ENCODE assay signal across 29 cellular contexts in genomic region chr2:164000171-164000570, GRCh38.
DNase-seq lines count a peak whose midpoint lies in the region; ATAC-seq and TF ChIP-seq lines count a peak whose summit lies in the region.
"Had no signal": no experiment of that assay in that cellular context is flagged by ENCODE, and none has a peak within 500 bp of the region (broad histone marks: within the 10 kb centered on the region; RNA-seq: fewer than 3 reads in every experiment).

No MANE protein-coding gene starts in this region.

- H3K27me3 Mint-ChIP-seq in activated T-cell treated with anti-CD3 and anti-CD28 coated beads, Interleukin-2, amount 50 U/mL, for 4 hours (ENCODE audit: low read depth) = no peaks in the 10 kb centered on the region
- H3K27me3 Mint-ChIP-seq: activated naive CD8-positive, alpha-beta T cell treated with anti-CD3 and anti-CD28 coated beads for 36 hours; B cell; brain; CD8-positive, alpha-beta memory T cell; memory B cell had no signal

- intact Hi-C loops in posterior vena cava (cut with DNase I) = no loop called here

- DNase-seq in AG10803 (ENCODE audit: low read depth) = peak; percentile 6
- peak; percentile 73 for DNase-seq in HS-5 (ENCODE audit: low read depth)
- DNase-seq in astrocyte of the hippocampus (ENCODE audit: low read depth, low spot score) = peak; percentile 19
- DNase-seq in hepatic stellate cell (ENCODE audit: low spot score) = peak; percentile 14
- no peak for DNase-seq in posterior vena cava (ENCODE audit: low spot score)
- DNase-seq in NCI-H1436 (lab: John Stamatoyannopoulos, UW) = no peak
- DNase-seq in activated T-cell treated with anti-CD3 and anti-CD28 coated beads, Interleukin-2, amount 50 U/mL, for 4 hours = no peak
- DNase-seq: activated CD4-positive, alpha-beta T cell treated with anti-CD3 and anti-CD28 coated beads for 48 hours; activated effector memory CD4-positive, alpha-beta T cell treated with Interleukin-2 at 50 U/mL for 16 hours; activated naive CD8-positive, alpha-beta T cell treated with anti-CD3 and anti-CD28 coated beads for 36 hours; CD8-positive, alpha-beta memory T cell; cerebellar nuclear complex; dorsolateral prefrontal cortex; left lung; NCI-H1694; NCI-H446 treated with DMSO at 0.1 percent for 48 hours; pancreas; retina; RPMI8226; SJCRH30; stimulated activated CD4-positive, alpha-beta T cell treated with anti-CD3 and anti-CD28 coated beads, Interleukin-1b, Interleukin-23, amount 100 ng/mL, for 48 hours; stimulated activated naive CD4-positive, alpha-beta T cell treated with Interleukin-2 at 50 U/mL for 16 hours; WERI-Rb-1 had no signal

- H3K9me3 Mint-ChIP-seq in activated T-cell treated with anti-CD3 and anti-CD28 coated beads, Interleukin-2, amount 50 U/mL, for 4 hours = peaks cover 10% of the 10 kb centered on the region
- H3K9me3 Mint-ChIP-seq: activated naive CD8-positive, alpha-beta T cell treated with anti-CD3 and anti-CD28 coated beads for 36 hours; brain had no signal

- ATAC-seq in GM18517 (IDR thresholded peaks at IDR 0.05; ENCODE audit: unreplicated experiment) = no peak
- ATAC-seq in activated T-cell treated with anti-CD3 and anti-CD28 coated beads, Interleukin-2, amount 50 U/mL, for 4 hours = no peak
- ATAC-seq: A549, HCT116, left lung, pancreas had no signal

- no peak overlapping the region for H3K4me3 Mint-ChIP-seq in activated T-cell treated with anti-CD3 and anti-CD28 coated beads, Interleukin-2, amount 50 U/mL, for 4 hours
- H3K4me3 Mint-ChIP-seq: activated naive CD8-positive, alpha-beta T cell treated with anti-CD3 and anti-CD28 coated beads for 36 hours; B cell; brain; CD8-positive, alpha-beta memory T cell; memory B cell had no signal

- no peaks in the 10 kb centered on the region for H3K36me3 Mint-ChIP-seq in activated T-cell treated with anti-CD3 and anti-CD28 coated beads, Interleukin-2, amount 50 U/mL, for 4 hours (ENCODE audit: insufficient read depth)
- H3K36me3 Mint-ChIP-seq: activated naive CD8-positive, alpha-beta T cell treated with anti-CD3 and anti-CD28 coated beads for 36 hours; brain; memory B cell had no signal

- H3K4me1 Mint-ChIP-seq in activated T-cell treated with anti-CD3 and anti-CD28 coated beads, Interleukin-2, amount 50 U/mL, for 4 hours (ENCODE audit: low read depth) = no peaks in the 10 kb centered on the region
- H3K4me1 Mint-ChIP-seq: activated naive CD8-positive, alpha-beta T cell treated with anti-CD3 and anti-CD28 coated beads for 36 hours; B cell; CD8-positive, alpha-beta memory T cell; memory B cell had no signal

- no peak overlapping the region for H3K4me3 ChIP-seq in AG10803 (ENCODE audit: low read length)
- H3K4me3 ChIP-seq: A549, dorsolateral prefrontal cortex, left lung, pancreas, SJCRH30 had no signal

- no peak for TF ChIP-seq CTCF in AG10803 (conservative IDR thresholded peaks at IDR 0.05; ENCODE audit: low read length)

Comparison
In these comparisons a context has a peak if more than half of its experiments do, and no peak if none do; other contexts are left out.
1. DNase-seq: peak in AG10803 (single experiment), HS-5 (single experiment), astrocyte of the hippocampus (single experiment) and hepatic stellate cell (single experiment); none in posterior vena cava (single experiment), NCI-H1436 (single experiment) and activated T-cell treated with anti-CD3 and anti-CD28 coated beads, Interleukin-2, amount 50 U/mL, for 4 hours (single experiment).